In the genomic region with DNA sequence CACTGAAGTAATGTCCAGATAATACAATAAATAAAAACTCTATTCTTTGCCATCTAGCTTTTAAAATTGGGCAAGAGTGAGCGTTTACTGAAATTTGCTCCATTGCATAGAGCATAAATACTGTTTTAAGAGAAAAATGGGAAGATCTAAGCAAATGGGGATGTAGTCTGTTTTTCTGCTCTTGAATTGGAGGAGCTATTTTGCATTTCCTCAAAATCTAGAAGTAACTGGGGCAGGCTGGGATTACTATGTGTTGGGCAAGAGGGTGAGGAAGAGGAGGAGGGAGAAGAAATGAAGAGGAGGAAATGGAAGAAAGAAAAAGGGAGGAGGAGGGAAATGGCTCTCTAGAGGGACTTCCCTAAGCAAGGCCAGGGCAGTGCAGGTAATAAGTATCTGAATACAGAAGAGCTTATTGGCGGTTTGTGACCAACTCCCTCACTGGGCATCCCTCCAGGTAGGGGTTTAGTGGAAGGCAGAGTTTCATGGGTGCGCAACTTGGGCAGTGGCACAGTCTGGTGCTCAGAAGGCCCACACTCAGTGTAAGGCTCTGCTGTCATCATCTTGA, we compare ENCODE assay signal across 20 cellular contexts.
"Had no signal": no experiment of that assay in that cellular context is flagged by ENCODE, and none has a peak within 500 bp of the region (broad histone marks: within the 10 kb centered on the region; RNA-seq: fewer than 3 reads in every experiment).

No MANE protein-coding gene starts in this region.

- H3K27me3 ChIP-seq: adrenal gland, breast epithelium, stomach, testis, upper lobe of left lung had no signal

- ATAC-seq: activated naive CD4-positive, alpha-beta T cell treated with anti-CD3 and anti-CD28 coated beads, Interleukin-2, amount 50 U/mL, for 72 hours; sciatic nerve; stimulated activated effector memory CD8-positive, alpha-beta T cell treated with anti-CD3 and anti-CD28 coated beads, Interleukin-12 subunit alpha, Interleukin-12 subunit beta, amount 100 ng/mL, for 72 hours; WTC11 had no signal

- H3K4me1 ChIP-seq: breast epithelium, testis, upper lobe of left lung had no signal

- H3K27ac ChIP-seq: breast epithelium, coronary artery, esophagus muscularis mucosa, testis had no signal

- H3K36me3 ChIP-seq: adrenal gland, breast epithelium, esophagus muscularis mucosa, stomach, upper lobe of left lung had no signal

- H3K4me3 ChIP-seq: adrenal gland, breast epithelium, coronary artery, esophagus muscularis mucosa, smooth muscle cell, stomach, testis, upper lobe of left lung had no signal

- DNase-seq: activated CD4-positive, alpha-beta memory T cell treated with anti-CD3 and anti-CD28 coated beads for 36 hours; activated CD4-positive, alpha-beta T cell treated with anti-CD3 and anti-CD28 coated beads for 4 hours; activated gamma-delta T cell treated with Interleukin-2 at 50 U/mL for 16 hours; activated T-cell treated with anti-CD3 and anti-CD28 coated beads for 4 hours; adrenal gland; effector CD8-positive, alpha-beta T cell; immature natural killer cell; nucleus accumbens; stimulated activated CD4-positive, alpha-beta T cell treated with anti-CD3 and anti-CD28 coated beads, Interleukin-4, amount 100 ng/mL, for 24 hours; stomach; testis; upper lobe of left lung had no signal

- H3K9me3 ChIP-seq: adrenal gland, breast epithelium, esophagus muscularis mucosa, stomach, testis, upper lobe of left lung had no signal
